8 cellular contexts compared by ENCODE assay signal in genomic region chrX:19372170-19373033, GRCh38. TPM values are rescaled to one million over a fixed set of nuclear protein-coding genes. Genes with fewer than 3 reads are reported as not detected.
A peak's percentile ranks its signal among the peaks of the same experiment; 100 is the strongest.
DNase-seq lines count a peak whose midpoint lies in the region; ATAC-seq, FAIRE-seq and TF ChIP-seq lines count a peak whose summit lies in the region.

No MANE protein-coding gene starts in this region.

- no peak for TF ChIP-seq POLR2A in GM12892 (IDR thresholded peaks at IDR 0.05; ENCODE audit: low read depth, low read length)

- peak; percentile 67 for TF ChIP-seq CTCF in epithelial cell of esophagus (IDR thresholded peaks at IDR 0.05; ENCODE audit: insufficient read depth, low read depth, low read length, missing control alignments)

- ATAC-seq in HG03342 (IDR thresholded peaks at IDR 0.05; ENCODE audit: unreplicated experiment) = peak; percentile 79

- H3K4me3 ChIP-seq in epithelial cell of esophagus (ENCODE audit: low read length) = peak overlapping the region; percentile 34

- FAIRE-seq in GM12892 (lab: Jason Lieb, UNC) = peak; percentile 66

- DNase-seq in A172 (ENCODE audit: low spot score) (peak; percentile 55), GM12892 (ENCODE audit: insufficient read length) (peak; percentile 50), NOMO-1 (lab: John Stamatoyannopoulos, UW; ENCODE audit: unreplicated experiment in 2 of 2) (peak; percentile 73 to 76), epithelial cell of esophagus (ENCODE audit: low read depth) (peak; percentile 65), mucosa of gallbladder (ENCODE audit: low spot score) (peak; percentile 61)
- peak; percentile 75 for DNase-seq in activated CD8-positive, alpha-beta memory T cell treated with anti-CD3 and anti-CD28 coated beads, Interleukin-2, amount 50 U/mL, for 48 hours
- DNase-seq in stimulated activated CD8-positive, alpha-beta memory T cell treated with anti-CD3 and anti-CD28 coated beads, Interleukin-4, amount 100 ng/mL, for 24 hours (ENCODE audit: low read depth) = peak; percentile 39

RNA-seq across cellular contexts. Expression of gene PDHA1, which starts 28.7 kb away (rescaled TPM):
- 215 and 237 TPM in 2 replicates for total RNA-seq in A172 (2014; rRNA removed; shearing (Covaris generic))
- 149 TPM for polyA plus RNA-seq in GM12892 (2012; ENCODE audit: missing spikeins)
- 164 TPM for total RNA-seq in mucosa of gallbladder

Comparison
In these comparisons a context has a peak if more than half of its experiments do, and no peak if none do; other contexts are left out.
1. Peak in every context shown above with its lines: DNase-seq, ATAC-seq and H3K4me3 ChIP-seq.